In the genomic region with DNA sequence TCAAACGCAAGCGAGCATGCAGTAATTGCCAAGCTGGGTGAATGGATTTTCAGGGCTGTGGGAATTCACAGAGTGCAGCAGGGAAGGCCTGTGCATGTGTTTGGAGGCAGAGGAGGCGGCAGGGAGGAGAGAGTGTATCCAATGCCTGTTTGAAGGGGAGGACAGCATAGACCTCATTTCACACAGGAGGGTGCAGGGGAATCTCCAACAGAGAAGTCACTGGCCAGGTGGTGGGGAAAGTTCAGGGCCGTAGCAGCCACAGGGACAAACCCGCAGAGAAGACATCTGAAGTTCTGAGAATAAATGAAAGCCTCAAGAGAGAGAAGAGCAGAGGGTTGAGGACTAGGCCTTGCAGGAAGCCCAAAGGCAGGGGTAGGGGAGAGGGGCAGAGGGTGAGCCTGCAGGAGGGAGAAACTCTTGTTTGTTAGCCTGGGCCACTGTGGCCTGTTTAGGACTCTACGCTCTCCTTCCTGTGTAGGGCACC, we compare ENCODE assay signal across 16 cellular contexts. TPM values are rescaled to one million over a fixed set of nuclear protein-coding genes. Genes with fewer than 3 reads are reported as not detected.
DNase-seq lines count a peak whose midpoint lies in the region; ATAC-seq and TF ChIP-seq lines count a peak whose summit lies in the region.
"Had no signal": no experiment of that assay in that cellular context is flagged by ENCODE, and none has a peak within 500 bp of the region (broad histone marks: within the 10 kb centered on the region; RNA-seq: fewer than 3 reads in every experiment).

No MANE protein-coding gene starts in this region.

- no peak overlapping the region for H2BK120ac ChIP-seq in mesendoderm (ENCODE audit: low read depth, low read length)

- no peak overlapping the region for H3K23ac ChIP-seq in mesendoderm (ENCODE audit: low read length)

- POLR2A ChIA-PET in activated CD8-positive, alpha-beta T cell treated with anti-CD3 and anti-CD28 coated beads for 36 hours (lab: Charles Lee): no interaction called here

- H3K36me3 ChIP-seq in osteoblast (ENCODE audit: insufficient read depth, low read length): no peaks in the 10 kb centered on the region
- no peaks in the 10 kb centered on the region for H3K36me3 ChIP-seq in mesendoderm (ENCODE audit: control insufficient read depth, insufficient read depth, low read length)
- H3K36me3 ChIP-seq: left ventricle myocardium inferior had no signal

- no peak overlapping the region for H3K56ac ChIP-seq in mesendoderm (ENCODE audit: low read length)

- no peaks in the 10 kb centered on the region for H3K9me3 Mint-ChIP-seq in T-helper 1 cell treated with Interleukin-12 subunit alpha and Interleukin-12 subunit beta and Interleukin-4 antibody, amounts not matched to agents 30 μg/mL and 1 μg/mL, for 36 hours
- H3K9me3 Mint-ChIP-seq in activated CD8-positive, alpha-beta T cell treated with anti-CD3 and anti-CD28 coated beads for 36 hours: no peaks in the 10 kb centered on the region

- intact Hi-C loops in activated CD8-positive, alpha-beta T cell treated with anti-CD3 and anti-CD28 coated beads for 36 hours (cut with micrococcal nuclease): no loop called here

- H3K27me3 Mint-ChIP-seq in T-helper 1 cell treated with Interleukin-12 subunit alpha and Interleukin-12 subunit beta and Interleukin-4 antibody, amounts not matched to agents 30 μg/mL and 1 μg/mL, for 36 hours (ENCODE audit: low read depth): no peaks in the 10 kb centered on the region
- no peaks in the 10 kb centered on the region for H3K27me3 Mint-ChIP-seq in activated CD8-positive, alpha-beta T cell treated with anti-CD3 and anti-CD28 coated beads for 36 hours

- H3K9ac ChIP-seq in mesendoderm (ENCODE audit: low read length): no peak overlapping the region
- H3K9ac ChIP-seq: parathyroid adenoma had no signal

- H3K27me3 ChIP-seq in osteoblast (ENCODE audit: insufficient read depth, low read length): no peaks in the 10 kb centered on the region
- H3K27me3 ChIP-seq in mesendoderm (ENCODE audit: insufficient read depth, low read length, poor library complexity): no peaks in the 10 kb centered on the region

- WGBS in mesendoderm (ENCODE audit: extremely low coverage, insufficient coverage, low lambda C conversion rate): no CpG with 5 or more reads among the region's 6 CpGs

- H3K4me3 Mint-ChIP-seq in T-helper 1 cell treated with Interleukin-12 subunit alpha and Interleukin-12 subunit beta and Interleukin-4 antibody, amounts not matched to agents 30 μg/mL and 1 μg/mL, for 36 hours: peak overlapping the region; percentile 59
- H3K4me3 Mint-ChIP-seq in activated CD8-positive, alpha-beta T cell treated with anti-CD3 and anti-CD28 coated beads for 36 hours: no peak overlapping the region

- no peak overlapping the region for H2AK5ac ChIP-seq in mesendoderm (ENCODE audit: low read length)

- DNase-seq in T-helper 1 cell: no peak
- DNase-seq in activated CD8-positive, alpha-beta T cell treated with anti-CD3 and anti-CD28 coated beads for 36 hours: peak; percentile 26
- DNase-seq in osteoblast (ENCODE audit: insufficient read length, low spot score, missing footprints): peak; percentile 27
- DNase-seq in T1000 (lab: John Stamatoyannopoulos, UW): no peak
- no peak for DNase-seq in mesendoderm
- DNase-seq: activated CD4-positive, alpha-beta T cell treated with anti-CD3 and anti-CD28 coated beads for 4 hours; DMS153; effector CD4-positive, alpha-beta T cell; left ventricle myocardium inferior; NCI-H226; SHP77 treated with DMSO at 0.1 percent for 48 hours had no signal

- H2AFZ ChIP-seq in osteoblast (ENCODE audit: low read length): no peak overlapping the region
- H2AFZ ChIP-seq: parathyroid adenoma had no signal

- ATAC-seq in HG02571 (IDR thresholded peaks at IDR 0.05; ENCODE audit: unreplicated experiment): peak; percentile 56
- ATAC-seq in activated CD8-positive, alpha-beta T cell treated with anti-CD3 and anti-CD28 coated beads for 36 hours: peak; percentile 54
- ATAC-seq in HG03196 (IDR thresholded peaks at IDR 0.05; ENCODE audit: unreplicated experiment): no peak

- H3K36me3 Mint-ChIP-seq in T-helper 1 cell treated with Interleukin-12 subunit alpha and Interleukin-12 subunit beta and Interleukin-4 antibody, amounts not matched to agents 30 μg/mL and 1 μg/mL, for 36 hours (ENCODE audit: low read depth): no peaks in the 10 kb centered on the region
- no peaks in the 10 kb centered on the region for H3K36me3 Mint-ChIP-seq in activated CD8-positive, alpha-beta T cell treated with anti-CD3 and anti-CD28 coated beads for 36 hours (ENCODE audit: low read depth)

- H2BK5ac ChIP-seq in mesendoderm (ENCODE audit: low read length): no peak overlapping the region

- H3K4me2 ChIP-seq in osteoblast (ENCODE audit: insufficient read depth, low read length) (no peak overlapping the region), mesendoderm (ENCODE audit: low read length) (no peak overlapping the region)

- H4K8ac ChIP-seq in mesendoderm (ENCODE audit: low read depth, low read length): no peak overlapping the region

- CTCF ChIA-PET in activated CD8-positive, alpha-beta T cell treated with anti-CD3 and anti-CD28 coated beads for 36 hours (lab: Charles Lee): interaction anchor here (1.4 to 1.7 kb wide), 2 partner anchors 18 to 19 kb away, joined by 3 to 4 read pairs; no protein-coding TSS in a partner anchor

- H3K18ac ChIP-seq in mesendoderm (ENCODE audit: low read length): no peak overlapping the region

- H3K79me2 ChIP-seq in osteoblast (ENCODE audit: insufficient read depth, low read length) (no peaks in the 10 kb centered on the region), mesendoderm (ENCODE audit: control insufficient read depth, insufficient read depth, low read length) (no peaks in the 10 kb centered on the region)
- H3K79me2 ChIP-seq: parathyroid adenoma had no signal

- no peak overlapping the region for H4K5ac ChIP-seq in mesendoderm (ENCODE audit: low read length)

- H3K4me1 ChIP-seq in osteoblast (ENCODE audit: insufficient read depth, low read length) (no peaks in the 10 kb centered on the region), mesendoderm (ENCODE audit: control insufficient read depth, low read depth, low read length) (no peaks in the 10 kb centered on the region)
- H3K4me1 ChIP-seq: parathyroid adenoma had no signal

- H3K4me3 ChIP-seq in osteoblast (ENCODE audit: insufficient read depth, low read length): no peak overlapping the region
- H3K4me3 ChIP-seq in mesendoderm (ENCODE audit: low read length): no peak overlapping the region
- H3K4me3 ChIP-seq: left ventricle myocardium inferior had no signal

- H4K20me1 ChIP-seq in osteoblast (ENCODE audit: insufficient read depth, low read length): no peaks in the 10 kb centered on the region

- H3K4ac ChIP-seq in mesendoderm (ENCODE audit: low read depth, low read length): no peak overlapping the region

- H3K79me1 ChIP-seq in mesendoderm (ENCODE audit: low read length): no peaks in the 10 kb centered on the region

- H3K27ac ChIP-seq in osteoblast (ENCODE audit: low read depth, low read length): no peak overlapping the region
- no peak overlapping the region for H3K27ac ChIP-seq in mesendoderm (ENCODE audit: low read depth, low read length)
- H3K27ac ChIP-seq: 22Rv1, left ventricle myocardium inferior, parathyroid adenoma had no signal

- H2BK15ac ChIP-seq in mesendoderm (replicated peaks; ENCODE audit: low read depth): no peak overlapping the region

- H3K27ac Mint-ChIP-seq in T-helper 1 cell treated with Interleukin-12 subunit alpha and Interleukin-12 subunit beta and Interleukin-4 antibody, amounts not matched to agents 30 μg/mL and 1 μg/mL, for 36 hours: peak overlapping the region; percentile 69
- H3K27ac Mint-ChIP-seq in activated CD8-positive, alpha-beta T cell treated with anti-CD3 and anti-CD28 coated beads for 36 hours: peak overlapping the region; percentile 64

- no peaks in the 10 kb centered on the region for H3K9me3 ChIP-seq in osteoblast (ENCODE audit: low read depth, low read length)
- H3K9me3 ChIP-seq: left ventricle myocardium inferior had no signal

- peaks cover 24% of the 10 kb centered on the region for H3K4me1 Mint-ChIP-seq in T-helper 1 cell treated with Interleukin-12 subunit alpha and Interleukin-12 subunit beta and Interleukin-4 antibody, amounts not matched to agents 30 μg/mL and 1 μg/mL, for 36 hours (ENCODE audit: low read depth)
- peaks cover 29% of the 10 kb centered on the region for H3K4me1 Mint-ChIP-seq in activated CD8-positive, alpha-beta T cell treated with anti-CD3 and anti-CD28 coated beads for 36 hours (ENCODE audit: low read depth)

- TF ChIP-seq CTCF in activated CD8-positive, alpha-beta T cell treated with anti-CD3 and anti-CD28 coated beads for 36 hours (IDR thresholded peaks at IDR 0.05): no peak
- TF ChIP-seq CTCF in osteoblast (IDR thresholded peaks at IDR 0.05; ENCODE audit: extremely low read depth, low read depth, low read length): no peak

RNA-seq across cellular contexts. Expression of a gene that starts 19.2 kb away (rescaled TPM):
- total RNA-seq in activated CD8-positive, alpha-beta T cell treated with anti-CD3 and anti-CD28 coated beads for 36 hours: 10 to 100 TPM; 79.6 to 88.1 TPM
- 62.5 and 65.9 TPM in 2 replicates for total RNA-seq in osteoblast
- 37.4 TPM for polyA plus RNA-seq in mesendoderm (2013, experiment 1 of 2)
- 35.7 TPM for polyA plus RNA-seq in mesendoderm (2013, experiment 2 of 2)

RNA-seq across cellular contexts. Expression of a gene that starts 43.2 kb away (rescaled TPM):
- under 1 TPM in 1 of 2 experiments, not detected in 1; 0.56 TPM for total RNA-seq in activated CD8-positive, alpha-beta T cell treated with anti-CD3 and anti-CD28 coated beads for 36 hours
- 26.8 and 27.5 TPM in 2 replicates for total RNA-seq in osteoblast
- polyA plus RNA-seq in mesendoderm (2013, experiment 1 of 2): 7.9 TPM
- 8.5 TPM for polyA plus RNA-seq in mesendoderm (2013, experiment 2 of 2)

Comparison
In these comparisons a context has a peak if more than half of its experiments do, and no peak if none do; other contexts are left out.
1. DNase-seq: peak in activated CD8-positive, alpha-beta T cell treated with anti-CD3 and anti-CD28 coated beads for 36 hours (single experiment) and osteoblast (single experiment); none in T-helper 1 cell (0 of 5), T1000 (single experiment) and mesendoderm (single experiment).
2. RNA of a gene that starts 43.2 kb away (total RNA-seq): 26.8 to 27.5 TPM in osteoblast; 0.56 TPM in activated CD8-positive, alpha-beta T cell treated with anti-CD3 and anti-CD28 coated beads for 36 hours; every median in the first group is over 10 times any median in the second.